Comparison of ENCODE assay signal across 9 cellular contexts in the genomic region with DNA sequence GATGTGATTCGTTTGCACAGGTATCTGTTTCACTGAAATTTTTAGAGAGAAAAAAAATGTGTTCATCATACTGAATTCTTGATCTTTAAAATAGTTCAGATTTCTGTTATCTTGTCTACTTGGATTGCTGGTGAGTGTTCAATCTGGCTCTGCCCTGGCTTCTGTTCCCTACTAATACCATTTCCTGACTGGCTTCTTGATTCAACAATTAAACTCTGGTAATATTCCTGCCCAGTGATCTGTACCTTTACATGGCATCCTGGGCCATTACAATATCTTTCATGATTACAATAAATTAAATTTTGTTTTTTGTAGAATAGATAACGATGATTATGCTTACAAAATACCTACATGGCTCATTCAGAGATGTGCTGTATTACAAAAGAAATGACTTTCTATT.
"Had no signal": no experiment of that assay in that cellular context is flagged by ENCODE, and none has a peak within 500 bp of the region (broad histone marks: within the 10 kb centered on the region; RNA-seq: fewer than 3 reads in every experiment).

No MANE protein-coding gene starts in this region.

- H3K9me3 ChIP-seq: HAP-1 had no signal

- H2AFZ ChIP-seq: GM23248, GM23338 had no signal

- H3K9ac ChIP-seq: GM23248 had no signal

- H3K4me3 ChIP-seq: GM23248, GM23338, HAP-1 had no signal

- DNase-seq: GM23248, GOT3, H7, H9, HCEC 1CT, HFFc6 had no signal

- H3K36me3 ChIP-seq: HAP-1 had no signal

- ATAC-seq: GM23338, HCT116 had no signal

- H3K4me2 ChIP-seq: GM23338 had no signal

- H3K27ac ChIP-seq: GM23248 had no signal
